ENCODE assay signal across 17 cellular contexts in genomic region chr2:120540719-120541552, GRCh38.
DNase-seq lines count a peak whose midpoint lies in the region; ATAC-seq and TF ChIP-seq lines count a peak whose summit lies in the region.
"Had no signal": no experiment of that assay in that cellular context is flagged by ENCODE, and none has a peak within 500 bp of the region (broad histone marks: within the 10 kb centered on the region; RNA-seq: fewer than 3 reads in every experiment).

No MANE protein-coding gene starts in this region.

- 83% methylated on average over 13 of the region's 13 CpGs for WGBS in hepatocyte (ENCODE audit: low lambda C conversion rate, missing lambda C conversion rate)

- no peaks in the 10 kb centered on the region for H3K4me1 Mint-ChIP-seq in T-helper 17 cell
- H3K4me1 Mint-ChIP-seq: T-cell had no signal

- H3K4me3 ChIP-seq in hepatocyte: no peak overlapping the region
- peak overlapping the region; percentile 17 for H3K4me3 ChIP-seq in skeletal muscle satellite cell (ENCODE audit: low read length)
- H3K4me3 ChIP-seq: cardiac muscle cell had no signal

- no peaks in the 10 kb centered on the region for H3K79me2 ChIP-seq in hepatocyte

- H3K27me3 ChIP-seq in hepatocyte: no peaks in the 10 kb centered on the region
- no peaks in the 10 kb centered on the region for H3K27me3 ChIP-seq in skeletal muscle satellite cell (ENCODE audit: control insufficient read depth, insufficient read depth, low read length)

- H3K9me2 ChIP-seq in hepatocyte (replicated peaks; ENCODE audit: insufficient read depth): no peaks in the 10 kb centered on the region

- peaks cover 28% of the 10 kb centered on the region for H3K27me3 Mint-ChIP-seq in T-helper 17 cell

- H3K9ac ChIP-seq in skeletal muscle satellite cell (ENCODE audit: low read depth, low read length): peak overlapping the region; percentile 58

- H3K4me2 ChIP-seq in hepatocyte (peak overlapping the region; percentile 47), skeletal muscle satellite cell (ENCODE audit: low read length) (peak overlapping the region; percentile 59)

- ATAC-seq in T-helper 17 cell (no peak), HG02571 (IDR thresholded peaks at IDR 0.05; ENCODE audit: unreplicated experiment) (no peak)
- ATAC-seq: effector memory CD8-positive, alpha-beta T cell; T-cell had no signal

- TF ChIP-seq CTCF in hepatocyte (IDR thresholded peaks at IDR 0.05; ENCODE audit: poor library complexity): no peak

- no peaks in the 10 kb centered on the region for H4K20me1 ChIP-seq in hepatocyte (ENCODE audit: insufficient read depth, poor library complexity, severe bottlenecking)

- H3K36me3 Mint-ChIP-seq in T-helper 17 cell (ENCODE audit: low read depth): no peaks in the 10 kb centered on the region
- H3K36me3 Mint-ChIP-seq: T-cell had no signal

- H3K9me3 ChIP-seq in T-helper 17 cell (ENCODE audit: control insufficient read depth, low read length, poor library complexity, severe bottlenecking): no peaks in the 10 kb centered on the region
- no peaks in the 10 kb centered on the region for H3K9me3 ChIP-seq in hepatocyte (ENCODE audit: low read depth)
- no peaks in the 10 kb centered on the region for H3K9me3 ChIP-seq in skeletal muscle satellite cell (replicated peaks; ENCODE audit: low read length)

- no peak overlapping the region for H3K27ac Mint-ChIP-seq in T-helper 17 cell
- H3K27ac Mint-ChIP-seq: activated naive CD4-positive, alpha-beta T cell treated with anti-CD3 and anti-CD28 coated beads for 36 hours; effector memory CD8-positive, alpha-beta T cell; T-cell had no signal

- H3K36me3 ChIP-seq in hepatocyte (replicated peaks; ENCODE audit: insufficient read depth, low read depth) (no peaks in the 10 kb centered on the region), skeletal muscle satellite cell (ENCODE audit: insufficient read depth, low read length) (no peaks in the 10 kb centered on the region)
- H3K36me3 ChIP-seq: cardiac muscle cell had no signal

- peak overlapping the region; percentile 44 for H3K4me3 Mint-ChIP-seq in T-helper 17 cell
- H3K4me3 Mint-ChIP-seq: activated naive CD4-positive, alpha-beta T cell treated with anti-CD3 and anti-CD28 coated beads for 36 hours; effector memory CD8-positive, alpha-beta T cell; T-cell had no signal

- DNase-seq in DMS53 (lab: John Stamatoyannopoulos, UW): peak; percentile 24
- no peak for DNase-seq in DMS53 treated with DMSO at 0.1 percent for 48 hours (lab: John Stamatoyannopoulos, UW; ENCODE audit: unreplicated experiment)
- DNase-seq in T-helper 17 cell: no peak
- DNase-seq in hepatocyte (ENCODE audit: low spot score): no peak
- no peak for DNase-seq in OCI-M2 (lab: John Stamatoyannopoulos, UW; ENCODE audit: unreplicated experiment)
- DNase-seq in MV-4-11 (lab: John Stamatoyannopoulos, UW): no peak
- DNase-seq: activated naive CD4-positive, alpha-beta T cell treated with anti-CD3 and anti-CD28 coated beads for 36 hours; COR-L47; effector memory CD8-positive, alpha-beta T cell; GDM1; NCI-H1694 treated with DMSO at 0.1 percent for 48 hours; NCI-H524; T-cell had no signal

- H3K4me1 ChIP-seq in hepatocyte (ENCODE audit: insufficient read depth) (peaks cover 33% of the 10 kb centered on the region), skeletal muscle satellite cell (ENCODE audit: control insufficient read depth, insufficient read depth, low read length) (peaks cover 36% of the 10 kb centered on the region)

- H3K27ac ChIP-seq in hepatocyte: peak overlapping the region; percentile 92
- H3K27ac ChIP-seq: 22Rv1, cardiac muscle cell had no signal

- no peak overlapping the region for H2AFZ ChIP-seq in hepatocyte
